ENCODE assay signal across 31 cellular contexts in genomic region chr9:136147038-136147889, GRCh38. TPM values are rescaled to one million over a fixed set of nuclear protein-coding genes. Genes with fewer than 3 reads are reported as not detected.
"Had no signal": no experiment of that assay in that cellular context is flagged by ENCODE, and none has a peak within 500 bp of the region (broad histone marks: within the 10 kb centered on the region; RNA-seq: fewer than 3 reads in every experiment).

No MANE protein-coding gene starts in this region.

- H3K4me3 Mint-ChIP-seq: activated CD4-positive, alpha-beta memory T cell treated with anti-CD3 and anti-CD28 coated beads for 36 hours; activated naive CD4-positive, alpha-beta T cell treated with anti-CD3 and anti-CD28 coated beads for 36 hours; activated naive CD8-positive, alpha-beta T cell treated with anti-CD3 and anti-CD28 coated beads, Interleukin-2, amount 10 ng/mL, durations not matched to agents 7 days and 5 days; activated T-cell treated with anti-CD3 and anti-CD28 coated beads, Interleukin-2, amount 50 U/mL, for 72 hours; dendritic cell treated with granulocyte-macrophage colony-stimulating factor and Interleukin-4, amounts not matched to agents 40 ng/mL and 50 ng/mL, for 4 days; immature natural killer cell; naive thymus-derived CD4-positive, alpha-beta T cell; neural crest cell; stimulated activated memory B cell treated with anti-CD40 and anti-IgM and Interleukin-4, amounts not matched to agents 10 μg/mL and 1 μg/mL and 100 μg/mL, for 72 hours had no signal

- H3K27me3 ChIP-seq: body of pancreas, hepatocyte had no signal

- H3K4me1 ChIP-seq: body of pancreas, sigmoid colon, transverse colon had no signal

- H3K9me3 Mint-ChIP-seq: activated CD4-positive, alpha-beta memory T cell treated with anti-CD3 and anti-CD28 coated beads for 36 hours; activated naive CD4-positive, alpha-beta T cell treated with anti-CD3 and anti-CD28 coated beads for 36 hours; activated naive CD8-positive, alpha-beta T cell treated with anti-CD3 and anti-CD28 coated beads, Interleukin-2, amount 10 ng/mL, durations not matched to agents 7 days and 5 days; activated T-cell treated with anti-CD3 and anti-CD28 coated beads, Interleukin-2, amount 50 U/mL, for 72 hours; dendritic cell treated with granulocyte-macrophage colony-stimulating factor and Interleukin-4, amounts not matched to agents 40 ng/mL and 50 ng/mL, for 4 days; immature natural killer cell; neural crest cell; stimulated activated memory B cell treated with anti-CD40 and anti-IgM and Interleukin-4, amounts not matched to agents 10 μg/mL and 1 μg/mL and 100 μg/mL, for 72 hours had no signal

- DNase-seq: activated CD4-positive, alpha-beta memory T cell treated with anti-CD3 and anti-CD28 coated beads for 36 hours; activated CD4-positive, alpha-beta T cell treated with anti-CD3 and anti-CD28 coated beads for 4 hours; activated CD4-positive, CD25-positive, alpha-beta regulatory T cell; activated effector memory CD4-positive, alpha-beta T cell treated with Interleukin-2 at 50 U/mL for 16 hours; activated naive CD4-positive, alpha-beta T cell treated with anti-CD3 and anti-CD28 coated beads for 36 hours; activated naive CD8-positive, alpha-beta T cell treated with anti-CD3 and anti-CD28 coated beads, Interleukin-2, amount 10 ng/mL, durations not matched to agents 7 days and 5 days; activated T-cell treated with anti-CD3 and anti-CD28 coated beads, Interleukin-2, amount 50 U/mL, for 72 hours; amniotic stem cell; body of pancreas; effector CD8-positive, alpha-beta T cell; erythroblast; foreskin fibroblast; immature natural killer cell; naive thymus-derived CD4-positive, alpha-beta T cell; sigmoid colon; stimulated activated CD4-positive, alpha-beta T cell treated with anti-CD3 and anti-CD28 coated beads, Interleukin-15, amount 100 ng/mL, for 24 hours; T-helper 9 cell; transverse colon had no signal

- H3K4me1 Mint-ChIP-seq: activated naive CD8-positive, alpha-beta T cell treated with anti-CD3 and anti-CD28 coated beads, Interleukin-2, amount 10 ng/mL, durations not matched to agents 7 days and 5 days; immature natural killer cell; stimulated activated memory B cell treated with anti-CD40 and anti-IgM and Interleukin-4, amounts not matched to agents 10 μg/mL and 1 μg/mL and 100 μg/mL, for 72 hours had no signal

- H3K27ac Mint-ChIP-seq: activated CD4-positive, alpha-beta memory T cell treated with anti-CD3 and anti-CD28 coated beads for 36 hours; activated naive CD4-positive, alpha-beta T cell treated with anti-CD3 and anti-CD28 coated beads for 36 hours; activated naive CD8-positive, alpha-beta T cell treated with anti-CD3 and anti-CD28 coated beads, Interleukin-2, amount 10 ng/mL, durations not matched to agents 7 days and 5 days; activated T-cell treated with anti-CD3 and anti-CD28 coated beads, Interleukin-2, amount 50 U/mL, for 72 hours; dendritic cell treated with granulocyte-macrophage colony-stimulating factor and Interleukin-4, amounts not matched to agents 40 ng/mL and 50 ng/mL, for 4 days; immature natural killer cell; naive thymus-derived CD4-positive, alpha-beta T cell; stimulated activated memory B cell treated with anti-CD40 and anti-IgM and Interleukin-4, amounts not matched to agents 10 μg/mL and 1 μg/mL and 100 μg/mL, for 72 hours had no signal

- H3K27ac ChIP-seq: body of pancreas, hepatocyte, sigmoid colon, transverse colon had no signal

- H3K9me3 ChIP-seq: body of pancreas, sigmoid colon, transverse colon had no signal

- H3K4me3 ChIP-seq: body of pancreas, hepatocyte, lung, sigmoid colon, smooth muscle cell, transverse colon had no signal

- H3K36me3 Mint-ChIP-seq: activated CD4-positive, alpha-beta memory T cell treated with anti-CD3 and anti-CD28 coated beads for 36 hours; activated naive CD8-positive, alpha-beta T cell treated with anti-CD3 and anti-CD28 coated beads, Interleukin-2, amount 10 ng/mL, durations not matched to agents 7 days and 5 days; immature natural killer cell; naive thymus-derived CD4-positive, alpha-beta T cell; stimulated activated memory B cell treated with anti-CD40 and anti-IgM and Interleukin-4, amounts not matched to agents 10 μg/mL and 1 μg/mL and 100 μg/mL, for 72 hours had no signal

- H3K36me3 ChIP-seq: sigmoid colon, transverse colon had no signal

RNA-seq across cellular contexts. Expression of gene LHX3, which starts 57.7 kb away (rescaled TPM):
- total RNA-seq: activated CD4-positive, alpha-beta memory T cell treated with anti-CD3 and anti-CD28 coated beads for 36 hours; activated naive CD4-positive, alpha-beta T cell treated with anti-CD3 and anti-CD28 coated beads for 36 hours; activated naive CD8-positive, alpha-beta T cell treated with anti-CD3 and anti-CD28 coated beads, Interleukin-2, amount 10 ng/mL, durations not matched to agents 7 days and 5 days; body of pancreas; cardiac septum; chondrocyte; fibroblast of lung; hepatocyte; kidney epithelial cell; left lobe of liver; lung; mesenteric fat pad; omental fat pad; sigmoid colon; smooth muscle cell; transverse colon had no signal
